In genomic region chr5:732754-733454, GRCh38 we compare ENCODE assay signal across 7 cellular contexts. TPM values are rescaled to one million over a fixed set of nuclear protein-coding genes. Genes with fewer than 3 reads are reported as not detected.
"Had no signal": no experiment of that assay in that cellular context is flagged by ENCODE, and none has a peak within 500 bp of the region (broad histone marks: within the 10 kb centered on the region; RNA-seq: fewer than 3 reads in every experiment).

No MANE protein-coding gene starts in this region.

RNA-seq across cellular contexts. Expression of gene ZDHHC11B, which starts 51.6 kb away (rescaled TPM):
- total RNA-seq: dermis microvascular lymphatic vessel endothelial cell, endothelial cell of umbilical vein, epithelial cell of proximal tubule, fibroblast of villous mesenchyme, foreskin keratinocyte, glomerular endothelial cell had no signal
- polyA plus RNA-seq: endothelial cell of umbilical vein, fibroblast of lung, foreskin keratinocyte had no signal
